ENCODE assay signal across 8 cellular contexts in genomic region chr3:183637633-183638032, GRCh38. TPM values are rescaled to one million over a fixed set of nuclear protein-coding genes. Genes with fewer than 3 reads are reported as not detected.
DNase-seq lines count a peak whose midpoint lies in the region; ATAC-seq, FAIRE-seq and TF ChIP-seq lines count a peak whose summit lies in the region.
"Not testable (repeated sequence)": the region's sequence is repeated elsewhere in the genome, so short reads cannot be mapped to it uniquely, and the experiment has no call there.

No MANE protein-coding gene starts in this region.

- not testable (repeated sequence) for H3K9me1 ChIP-seq in endothelial cell of umbilical vein (replicated peaks; ENCODE audit: control insufficient read depth, extremely low read depth, insufficient read depth, low read length)

- WGBS in right lobe of liver (ENCODE audit: insufficient coverage, low coverage, low lambda C conversion rate, missing lambda C conversion rate), result 55% methylated on average over 10 of the region's 14 CpGs
- WGBS in stomach, 5 donors, result 73 to 88% (median 76%) methylated on average over 13 to 14 of the region's 14 CpGs

- peak overlapping the region; percentile 92 for H3K27ac Mint-ChIP-seq in activated B cell treated with CpG ODN at 0.5 μM for 24 hours

- H4K20me1 ChIP-seq in Loucy (ENCODE audit: insufficient read depth, low read length, poor library complexity, severe bottlenecking), result peaks cover 25% of the 10 kb centered on the region
- not testable (repeated sequence) for H4K20me1 ChIP-seq in endothelial cell of umbilical vein (replicated peaks; ENCODE audit: control insufficient read depth, extremely low read depth, insufficient read depth, low read length)

- ATAC-seq in activated B cell treated with CpG ODN at 0.5 μM for 24 hours (ENCODE audit: low read depth); right lobe of liver: not testable (repeated sequence)

- dilution Hi-C loops in endothelial cell of umbilical vein (cut with MboI; ENCODE audit: extremely low pct_ligation_motif_present, low sequenced_read_pairs), result not testable (repeated sequence)

- H3K9me2 ChIP-seq in Loucy (replicated peaks; ENCODE audit: low read depth, low read length), result not testable (repeated sequence)

- H3K27ac ChIP-seq in endothelial cell of umbilical vein (ENCODE audit: insufficient read depth, low read depth, low read length), result not testable (repeated sequence)
- H3K27ac ChIP-seq in right lobe of liver (peak overlapping the region in 2 of 3 donors; percentile 99 to 100), stomach (peak overlapping the region; percentile 64 to 99 (median 97))

- CTCF ChIA-PET in activated B cell treated with CpG ODN at 0.5 μM for 24 hours (lab: Charles Lee), result interaction anchor here (0.9 to 3.1 kb wide), 2 partner anchors 128 to 168 kb away, joined by 4 to 15 read pairs; no protein-coding TSS in a partner anchor
- CTCF ChIA-PET in endothelial cell of umbilical vein (lab: Charles Lee), result interaction anchor here (1.1 to 1.9 kb wide), 4 partner anchors 45 to 167 kb away, joined by 3 to 7 read pairs (median 5); partner anchors contain the start of gene YEATS2

- H3K9ac ChIP-seq in Loucy (ENCODE audit: low read depth, low read length, poor library complexity, severe bottlenecking), result peak overlapping the region; percentile 79
- H3K9ac ChIP-seq in adipocyte (ENCODE audit: low read length), result peak overlapping the region; percentile 94
- not testable (repeated sequence) for H3K9ac ChIP-seq in endothelial cell of umbilical vein (replicated peaks; ENCODE audit: extremely low read depth, insufficient read depth, low read length)

- not testable (repeated sequence) for TF ChIP-seq CTCF in BE2C (IDR thresholded peaks at IDR 0.05; ENCODE audit: low read depth, low read length); Loucy (conservative IDR thresholded peaks at IDR 0.05; ENCODE audit: low read length); activated B cell treated with CpG ODN at 0.5 μM for 24 hours (IDR thresholded peaks at IDR 0.05); endothelial cell of umbilical vein (IDR thresholded peaks at IDR 0.05; ENCODE audit: extremely low read depth in 1 of 2, insufficient read depth in 1 of 2, low read depth in 1 of 2, low read length in 2 of 2); right lobe of liver (IDR thresholded peaks at IDR 0.05); stomach (IDR thresholded peaks at IDR 0.05)

- H3K36me3 ChIP-seq in BE2C; Loucy (ENCODE audit: insufficient read depth, low read length); adipocyte (ENCODE audit: control insufficient read depth, insufficient read depth, low read length, severe bottlenecking); endothelial cell of umbilical vein (ENCODE audit: control insufficient read depth in 2 of 2, extremely low read depth in 1 of 2, insufficient read depth in 2 of 2, low read length in 2 of 2); right lobe of liver; neuron (ENCODE audit: insufficient read depth, low read length); stomach: not testable (repeated sequence)

- H3F3A ChIP-seq in Loucy (ENCODE audit: low read depth), result not testable (repeated sequence)

- H3K4me3 ChIP-seq in BE2C (ENCODE audit: low read depth, low read length), result peak overlapping the region; percentile 78
- peak overlapping the region; percentile 77 for H3K4me3 ChIP-seq in Loucy (ENCODE audit: low read length, poor library complexity, severe bottlenecking)
- H3K4me3 ChIP-seq in adipocyte (ENCODE audit: low read length), result peak overlapping the region; percentile 96
- not testable (repeated sequence) for H3K4me3 ChIP-seq in endothelial cell of umbilical vein (replicated peaks in 1 of 3; ENCODE audit: insufficient read depth in 1 of 3, low read depth in 1 of 3, low read length in 3 of 3)
- peak overlapping the region in 2 of 3 donors; percentile 95 to 98 for H3K4me3 ChIP-seq in right lobe of liver
- peak overlapping the region; percentile 73 for H3K4me3 ChIP-seq in neuron (ENCODE audit: low read length)
- H3K4me3 ChIP-seq in stomach, result peak overlapping the region in 3 of 4 donors; percentile 75 to 94 (median 86)

- POLR2A ChIA-PET in activated B cell treated with CpG ODN at 0.5 μM for 24 hours (lab: Charles Lee), result interaction anchor here (1.1 to 3.2 kb wide), 7 partner anchors 13 to 548 kb away, joined by 3 to 39 read pairs (median 7); partner anchors contain the start of genes ABCF3, KLHL6 and YEATS2
- POLR2A ChIA-PET in endothelial cell of umbilical vein (lab: Charles Lee), result interaction anchor here (1.0 kb wide), 1 partner anchor 14 kb away, joined by 3 read pairs; no protein-coding TSS in a partner anchor

- H3K27me3 ChIP-seq in BE2C; Loucy (ENCODE audit: insufficient read depth, low read length, poor library complexity, severe bottlenecking); adipocyte (replicated peaks; ENCODE audit: control insufficient read depth, insufficient read depth, low read length); endothelial cell of umbilical vein (ENCODE audit: control insufficient read depth in 2 of 2, insufficient read depth in 2 of 2, low read length in 2 of 2); right lobe of liver; neuron (ENCODE audit: insufficient read depth, low read length); stomach: not testable (repeated sequence)

- not testable (repeated sequence) for DNase-seq in BE2C; activated B cell treated with CpG ODN at 0.5 μM for 24 hours; adipocyte (ENCODE audit: low read depth); endothelial cell of umbilical vein (ENCODE audit: low read depth, low spot score); right lobe of liver; stomach

- peak overlapping the region; percentile 57 for H3K4me3 Mint-ChIP-seq in activated B cell treated with CpG ODN at 0.5 μM for 24 hours

- not testable (repeated sequence) for H3K4me1 ChIP-seq in BE2C; adipocyte (ENCODE audit: control insufficient read depth, insufficient read depth, low read length)
- peaks cover 23% of the 10 kb centered on the region for H3K4me1 ChIP-seq in Loucy (ENCODE audit: insufficient read depth, low read length, poor library complexity, severe bottlenecking)
- peaks cover 19% of the 10 kb centered on the region for H3K4me1 ChIP-seq in endothelial cell of umbilical vein (ENCODE audit: control insufficient read depth, extremely low read depth, insufficient read depth, low read length)
- peaks cover 0 to 23% (median 0%) of the 10 kb centered on the region in 4 donors for H3K4me1 ChIP-seq in right lobe of liver
- peaks cover 16% of the 10 kb centered on the region for H3K4me1 ChIP-seq in neuron (ENCODE audit: insufficient read depth, low read length)
- peaks cover 24 to 62% (median 41%) of the 10 kb centered on the region in 4 donors for H3K4me1 ChIP-seq in stomach

- TF ChIP-seq POLR2A in endothelial cell of umbilical vein (IDR thresholded peaks at IDR 0.05; ENCODE audit: low read depth, low read length); right lobe of liver (IDR thresholded peaks at IDR 0.05); stomach (IDR thresholded peaks at IDR 0.05): not testable (repeated sequence)

- not testable (repeated sequence) for H3K9me3 Mint-ChIP-seq in activated B cell treated with CpG ODN at 0.5 μM for 24 hours

- FAIRE-seq in endothelial cell of umbilical vein (lab: Jason Lieb, UNC), result not testable (repeated sequence)

- peaks cover 52% of the 10 kb centered on the region for H3K79me2 ChIP-seq in Loucy (ENCODE audit: insufficient read depth, low read length)
- not testable (repeated sequence) for H3K79me2 ChIP-seq in endothelial cell of umbilical vein (ENCODE audit: control insufficient read depth, insufficient read depth, low read length)

- not testable (repeated sequence) for BruUV-seq in endothelial cell of umbilical vein (replicated peaks; lab: Mats Ljungman, UMichigan)

- not testable (repeated sequence) for TF ChIP-seq EP300 in stomach (IDR thresholded peaks at IDR 0.05)

- not testable (repeated sequence) for H2AFZ ChIP-seq in Loucy (ENCODE audit: low read length); endothelial cell of umbilical vein (ENCODE audit: low read depth, low read length); neuron (ENCODE audit: low read depth, low read length)

- peaks cover 11% of the 10 kb centered on the region for H3K36me3 Mint-ChIP-seq in activated B cell treated with CpG ODN at 0.5 μM for 24 hours (ENCODE audit: low read depth)

- H3K9me3 ChIP-seq in BE2C; Loucy (ENCODE audit: insufficient read depth, low read depth, low read length); adipocyte (ENCODE audit: control insufficient read depth, low read length); endothelial cell of umbilical vein (replicated peaks; ENCODE audit: control insufficient read depth, insufficient read depth, low read length); right lobe of liver; neuron (ENCODE audit: low read length); stomach: not testable (repeated sequence)

- H3K4me2 ChIP-seq in Loucy (ENCODE audit: low read depth, low read length, poor library complexity, severe bottlenecking) (peak overlapping the region; percentile 92), endothelial cell of umbilical vein (ENCODE audit: insufficient read depth, low read length) (peak overlapping the region; percentile 75)

- H3K27me3 Mint-ChIP-seq in activated B cell treated with CpG ODN at 0.5 μM for 24 hours, result not testable (repeated sequence)

- intact Hi-C loops in activated B cell treated with CpG ODN at 0.5 μM for 24 hours (cut with micrococcal nuclease), result loop anchor here (2.0 to 5.0 kb wide), 5 partner anchors 110 to 725 kb away; partner anchors contain the start of genes ALG3, CLCN2, EEF1AKMT4 and EIF4G1
- intact Hi-C loops in endothelial cell of umbilical vein (cut with micrococcal nuclease), result loop anchor here (2.0 to 5.0 kb wide), 3 partner anchors 129 to 515 kb away; no protein-coding TSS in a partner anchor
- intact Hi-C loops in right lobe of liver (cut with DNase I); stomach (cut with DNase I; ENCODE audit: low total_unique reads): not testable (repeated sequence)

- H3K4me1 Mint-ChIP-seq in activated B cell treated with CpG ODN at 0.5 μM for 24 hours, result peaks cover 32% of the 10 kb centered on the region

RNA-seq across cellular contexts. Expression of gene KLHL24, which starts 2.2 kb away (rescaled TPM):
- polyA plus RNA-seq in BE2C (2012; ENCODE audit: insufficient read depth, insufficient read length, low read depth), result 17.8 TPM
- total RNA-seq in activated B cell treated with CpG ODN at 0.5 μM for 24 hours (31.6 and 33.9 TPM in 2 replicates), endothelial cell of umbilical vein (45.8 and 46.2 TPM in 2 replicates), right lobe of liver (10 to 100 TPM; 26.3 to 43.9 (median 32.0) TPM), stomach (100 to 1,000 TPM in 1 of 5 donors, 10 to 100 TPM in 4; 25.5 to 186 (median 49.1) TPM)
- polyA plus RNA-seq in endothelial cell of umbilical vein (14.0 and 18.0 TPM in 2 replicates), stomach (10 to 100 TPM in 1 of 3 donors, 1 to 10 TPM in 2; 5.2 to 11.8 (median 8.0) TPM)
- polyA plus RNA-seq in endothelial cell of umbilical vein (2011; cell fraction: cytosol; rRNA removed), result 12.6 and 15.0 TPM in 2 replicates
- polyA plus RNA-seq in endothelial cell of umbilical vein (2011; cell fraction: nucleus; rRNA removed), result 31.7 and 34.0 TPM in 2 replicates
- polyA plus RNA-seq in endothelial cell of umbilical vein (2012), result 14.0 and 17.5 TPM in 2 replicates
- 84.7 and 88.3 TPM in 2 replicates for polyA minus RNA-seq in endothelial cell of umbilical vein
- polyA minus RNA-seq in endothelial cell of umbilical vein (2011; cell fraction: cytosol; rRNA and poly(A)+ RNA removed), result 33.1 TPM
- 64.9 and 78.2 TPM in 2 replicates for polyA minus RNA-seq in endothelial cell of umbilical vein (2011; cell fraction: nucleus; rRNA and poly(A)+ RNA removed)

RNA-seq across cellular contexts. Expression of gene YEATS2, which starts 60.0 kb away (rescaled TPM):
- polyA plus RNA-seq in BE2C (2012; ENCODE audit: insufficient read depth, insufficient read length, low read depth), result 25.9 TPM
- total RNA-seq in activated B cell treated with CpG ODN at 0.5 μM for 24 hours, result 24.0 and 26.2 TPM in 2 replicates
- total RNA-seq in endothelial cell of umbilical vein, result 59.1 and 59.9 TPM in 2 replicates
- polyA plus RNA-seq in endothelial cell of umbilical vein, result 30.2 and 31.0 TPM in 2 replicates
- polyA plus RNA-seq in endothelial cell of umbilical vein (2011; cell fraction: cytosol; rRNA removed), result 31.4 and 32.0 TPM in 2 replicates
- polyA plus RNA-seq in endothelial cell of umbilical vein (2011; cell fraction: nucleus; rRNA removed), result 71.3 and 71.9 TPM in 2 replicates
- polyA plus RNA-seq in endothelial cell of umbilical vein (2012), result 22.8 and 22.9 TPM in 2 replicates
- 49.5 and 57.4 TPM in 2 replicates for polyA minus RNA-seq in endothelial cell of umbilical vein
- 21.6 TPM for polyA minus RNA-seq in endothelial cell of umbilical vein (2011; cell fraction: cytosol; rRNA and poly(A)+ RNA removed)
- 73.7 and 85.7 TPM in 2 replicates for polyA minus RNA-seq in endothelial cell of umbilical vein (2011; cell fraction: nucleus; rRNA and poly(A)+ RNA removed)
- total RNA-seq in right lobe of liver, result 10 to 100 TPM in 1 of 6 experiments, 1 to 10 TPM in 5; 3.8 to 12.1 (median 7.3) TPM
- 10 to 100 TPM; 18.7 to 68.8 (median 23.5) TPM for total RNA-seq in stomach
- 1 to 10 TPM; 3.1 to 4.4 (median 4.2) TPM for polyA plus RNA-seq in stomach
